In the genomic region with DNA sequence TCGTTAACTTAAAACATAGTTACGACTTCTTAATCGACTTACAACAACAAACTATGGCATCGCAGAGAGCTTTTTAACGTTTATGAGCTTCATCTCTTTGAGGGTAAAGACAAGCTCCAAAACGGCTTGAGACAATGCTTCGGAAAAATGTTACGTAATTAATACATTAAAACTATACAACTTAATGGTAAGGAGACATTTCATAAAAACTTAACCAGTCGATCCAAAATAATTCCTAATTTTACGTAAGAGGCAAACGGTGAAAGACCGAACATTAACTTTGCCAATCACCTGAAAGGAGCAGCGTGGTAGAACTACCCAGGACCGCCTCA, we compare ENCODE assay signal across 9 cellular contexts. TPM values are rescaled to one million over a fixed set of nuclear protein-coding genes. Genes with fewer than 3 reads are reported as not detected.
A peak's percentile ranks its signal among the peaks of the same experiment; 100 is the strongest.
DNase-seq lines count a peak whose midpoint lies in the region; ATAC-seq, FAIRE-seq and TF ChIP-seq lines count a peak whose summit lies in the region.
"Had no signal": no experiment of that assay in that cellular context is flagged by ENCODE, and none has a peak within 500 bp of the region (broad histone marks: within the 10 kb centered on the region; RNA-seq: fewer than 3 reads in every experiment).

No MANE protein-coding gene starts in this region.

- H3K27ac ChIP-seq in heart right ventricle (peak overlapping the region in 7 of 10 donors; percentile 90 to 100 (median 99)), body of pancreas (peak overlapping the region; percentile 90 to 100 (median 96)), mesenchymal stem cell (ENCODE audit: low read length, poor library complexity, severe bottlenecking) (no peak overlapping the region), urinary bladder (ENCODE audit: low read depth) (peak overlapping the region; percentile 69)

- no peak overlapping the region for H2AFZ ChIP-seq in mesenchymal stem cell (ENCODE audit: low read depth, low read length)

- H3K23ac ChIP-seq in mesenchymal stem cell (ENCODE audit: low read length in 2 of 2), result no peak overlapping the region

- TF ChIP-seq POLR2A in body of pancreas (IDR thresholded peaks at IDR 0.05), result no peak

- TF ChIP-seq CTCF in heart right ventricle (IDR thresholded peaks at IDR 0.05) (no peak), body of pancreas (IDR thresholded peaks at IDR 0.05) (no peak)

- H3K14ac ChIP-seq in mesenchymal stem cell (ENCODE audit: low read length in 2 of 2), result no peak overlapping the region

- H3K36me3 ChIP-seq in heart right ventricle (no peaks in the 10 kb centered on the region), body of pancreas (replicated peaks in 1 of 2; ENCODE audit: insufficient read depth in 1 of 2, low read depth in 2 of 2) (no peaks in the 10 kb centered on the region), mesenchymal stem cell (ENCODE audit: control insufficient read depth in 1 of 2, insufficient read depth in 2 of 2, low read depth in 1 of 2, low read length in 2 of 2) (peaks cover 0 to 6% of the 10 kb centered on the region in 2 experiments), urinary bladder (ENCODE audit: insufficient read depth) (no peaks in the 10 kb centered on the region)

- intact Hi-C loops in heart right ventricle (cut with DNase I) (loop anchor here in 8 of 10 donors (5.0 to 10.0 kb wide), 7 partner anchors 37 to 312 kb away; a partner anchor contains a TSS), left ventricle myocardium superior (cut with micrococcal nuclease) (no loop called here), body of pancreas (cut with DNase I) (no loop called here)

- 1 to 2% methylated on average over 14 of the region's 14 CpGs for WGBS in heart right ventricle, 2 donors
- 0 to 1% methylated on average over 14 of the region's 14 CpGs for WGBS in body of pancreas, 2 donors
- under 1% methylated on average over 6 of the region's 14 CpGs for WGBS in mesenchymal stem cell
- WGBS in urinary bladder, result under 1% methylated on average over 14 of the region's 14 CpGs

- H4K91ac ChIP-seq in mesenchymal stem cell (ENCODE audit: low read length), result no peak overlapping the region

- H3K18ac ChIP-seq in mesenchymal stem cell (ENCODE audit: low read depth in 1 of 2, low read length in 2 of 2), result no peak overlapping the region

- H3K4me1 ChIP-seq in heart right ventricle, result peaks cover 3 to 71% (median 60%) of the 10 kb centered on the region in 9 donors
- H3K4me1 ChIP-seq in body of pancreas, result peaks cover 52% of the 10 kb centered on the region
- peaks cover 6% of the 10 kb centered on the region for H3K4me1 ChIP-seq in mesenchymal stem cell (ENCODE audit: control insufficient read depth, insufficient read depth, low read depth, low read length)
- H3K4me1 ChIP-seq in urinary bladder (ENCODE audit: insufficient read depth), result no peaks in the 10 kb centered on the region

- H2BK15ac ChIP-seq in mesenchymal stem cell (ENCODE audit: low read depth, poor library complexity, severe bottlenecking), result no peak overlapping the region

- H3K9me3 ChIP-seq in heart right ventricle (no peaks in the 10 kb centered on the region), body of pancreas (no peaks in the 10 kb centered on the region), mesenchymal stem cell (ENCODE audit: control insufficient read depth, low read length) (no peaks in the 10 kb centered on the region)

- H3K4me3 ChIP-seq in heart right ventricle (peak overlapping the region; percentile 71 to 97 (median 86)), body of pancreas (peak overlapping the region in 1 of 2 donors; percentile 88), mesenchymal stem cell (ENCODE audit: insufficient read depth in 1 of 2, low read depth in 1 of 2, low read length in 2 of 2) (peak overlapping the region; percentile 85 to 95), urinary bladder (ENCODE audit: low read depth, low read length) (peak overlapping the region; percentile 57)

- no peak overlapping the region for H2BK120ac ChIP-seq in mesenchymal stem cell (ENCODE audit: low read depth, low read length)

- no peak overlapping the region for H4K8ac ChIP-seq in mesenchymal stem cell (ENCODE audit: low read length)

- no peak for FAIRE-seq in RCC 7860 (lab: Jason Lieb, UNC)
- FAIRE-seq: colon had no signal

- no peak overlapping the region for H2BK12ac ChIP-seq in mesenchymal stem cell (ENCODE audit: low read length in 2 of 2)

- peak overlapping the region; percentile 98 for H3K9ac ChIP-seq in mesenchymal stem cell (ENCODE audit: low read length)

- H3K4ac ChIP-seq in mesenchymal stem cell (ENCODE audit: low read depth in 1 of 2, low read length in 2 of 2), result no peak overlapping the region

- no peaks in the 10 kb centered on the region for H3K79me1 ChIP-seq in mesenchymal stem cell (replicated peaks; ENCODE audit: low read length, poor library complexity, severe bottlenecking)

- no peak overlapping the region for H2AK5ac ChIP-seq in mesenchymal stem cell (ENCODE audit: low read length, severe bottlenecking)

- no peak overlapping the region for H2BK5ac ChIP-seq in mesenchymal stem cell (ENCODE audit: low read depth, low read length, poor library complexity, severe bottlenecking)

- ATAC-seq in heart right ventricle, result no peak
- no peak for ATAC-seq in left ventricle myocardium superior
- no peak for ATAC-seq in body of pancreas

- DNase-seq in heart right ventricle (no peak), left ventricle myocardium superior (no peak), body of pancreas (no peak), mesenchymal stem cell (no peak), CD1c-positive myeloid dendritic cell (ENCODE audit: extremely low spot score) (no peak), RCC 7860 (ENCODE audit: low spot score) (no peak), NCI-H345 (lab: John Stamatoyannopoulos, UW) (no peak)

- H3K4me2 ChIP-seq in mesenchymal stem cell (ENCODE audit: low read length, poor library complexity, severe bottlenecking), result peak overlapping the region; percentile 81

- no peaks in the 10 kb centered on the region for H3K27me3 ChIP-seq in heart right ventricle
- H3K27me3 ChIP-seq in body of pancreas, result no peaks in the 10 kb centered on the region
- no peaks in the 10 kb centered on the region for H3K27me3 ChIP-seq in mesenchymal stem cell (ENCODE audit: control insufficient read depth in 1 of 2, insufficient read depth in 1 of 2, low read length in 2 of 2)

RNA-seq across cellular contexts. Expression of a gene that starts 1.1 kb away (rescaled TPM):
- total RNA-seq in heart right ventricle, result 100 to 1,000 TPM in 1 of 10 donors, 10 to 100 TPM in 9; 63.3 to 108 (median 75.8) TPM
- polyA plus RNA-seq in heart right ventricle, result 10 to 100 TPM in 1 of 2 donors, 1 to 10 TPM in 1; 9.9 to 57.2 TPM
- 79.5 TPM for total RNA-seq in left ventricle myocardium superior
- 10 to 100 TPM; 32.2 to 93.6 TPM for total RNA-seq in body of pancreas
- polyA plus RNA-seq in mesenchymal stem cell (2013, experiment 1 of 2), result 91.6 TPM
- polyA plus RNA-seq in mesenchymal stem cell (2013, experiment 2 of 2), result 92.9 TPM
- total RNA-seq in urinary bladder, result 108 TPM
- 81.9 TPM for polyA plus RNA-seq in urinary bladder

RNA-seq across cellular contexts. Expression of a gene that starts 1.9 kb away (rescaled TPM):
- total RNA-seq in heart right ventricle (10 to 100 TPM; 16.1 to 40.8 (median 19.5) TPM), left ventricle myocardium superior (19.4 TPM), body of pancreas (10 to 100 TPM; 25.4 to 31.3 TPM), urinary bladder (55.0 TPM)
- polyA plus RNA-seq in heart right ventricle (1 to 10 TPM; 7.1 to 7.2 TPM), urinary bladder (14.2 TPM)
- 35.5 TPM for polyA plus RNA-seq in mesenchymal stem cell (2013, experiment 1 of 2)
- 35.2 TPM for polyA plus RNA-seq in mesenchymal stem cell (2013, experiment 2 of 2)

RNA-seq across cellular contexts. Expression of a gene that starts 48.5 kb away (rescaled TPM):
- total RNA-seq in heart right ventricle, result 10 to 100 TPM; 12.5 to 21.2 (median 16.3) TPM
- polyA plus RNA-seq in heart right ventricle, result 1 to 10 TPM; 3.3 to 7.1 TPM
- 15.6 TPM for total RNA-seq in left ventricle myocardium superior
- 10 to 100 TPM; 10.5 to 13.2 TPM for total RNA-seq in body of pancreas
- polyA plus RNA-seq in mesenchymal stem cell (2013, experiment 1 of 2), result 7.5 TPM
- 6.6 TPM for polyA plus RNA-seq in mesenchymal stem cell (2013, experiment 2 of 2)
- 15.1 TPM for total RNA-seq in urinary bladder
- polyA plus RNA-seq in urinary bladder, result 5.3 TPM

Comparison
In these comparisons a context has a peak if more than half of its experiments do, and no peak if none do; other contexts are left out.
1. intact Hi-C loops: an anchor here in heart right ventricle (5.0 to 10.0 kb wide); none called in left ventricle myocardium superior and body of pancreas.